Comparison of ENCODE assay signal across 8 cellular contexts in genomic region chr14:68268197-68268596, GRCh38.
A peak's percentile ranks its signal among the peaks of the same experiment; 100 is the strongest.
DNase-seq lines count a peak whose midpoint lies in the region; ATAC-seq lines count a peak whose summit lies in the region.

No MANE protein-coding gene starts in this region.

- ATAC-seq in HG03108 (IDR thresholded peaks at IDR 0.05; ENCODE audit: unreplicated experiment): peak; percentile 45
- ATAC-seq in activated naive CD8-positive, alpha-beta T cell treated with anti-CD3 and anti-CD28 coated beads, Interleukin-2, amount 10 ng/mL, durations not matched to agents 7 days and 5 days (ENCODE audit: low read depth): peak; percentile 62

- H3K4me3 Mint-ChIP-seq in activated naive CD8-positive, alpha-beta T cell treated with anti-CD3 and anti-CD28 coated beads, Interleukin-2, amount 10 ng/mL, durations not matched to agents 7 days and 5 days: peak overlapping the region; percentile 22

- H3K9me3 ChIP-seq in thymus (ENCODE audit: control insufficient read depth): no peaks in the 10 kb centered on the region

- H3K27ac ChIP-seq in thymus (ENCODE audit: low read depth): peak overlapping the region; percentile 56

- peaks cover 2% of the 10 kb centered on the region for H3K36me3 Mint-ChIP-seq in activated naive CD8-positive, alpha-beta T cell treated with anti-CD3 and anti-CD28 coated beads, Interleukin-2, amount 10 ng/mL, durations not matched to agents 7 days and 5 days

- no peaks in the 10 kb centered on the region for H3K36me3 ChIP-seq in thymus (ENCODE audit: control insufficient read depth, insufficient read depth)

- no peak overlapping the region for H3K4me3 ChIP-seq in thymus (ENCODE audit: low read length)

- H3K9me3 Mint-ChIP-seq in activated naive CD8-positive, alpha-beta T cell treated with anti-CD3 and anti-CD28 coated beads, Interleukin-2, amount 10 ng/mL, durations not matched to agents 7 days and 5 days: no peaks in the 10 kb centered on the region

- no peaks in the 10 kb centered on the region for H3K27me3 Mint-ChIP-seq in activated naive CD8-positive, alpha-beta T cell treated with anti-CD3 and anti-CD28 coated beads, Interleukin-2, amount 10 ng/mL, durations not matched to agents 7 days and 5 days

- 74% methylated on average over 2 of the region's 2 CpGs for WGBS in thymus

- H3K27me3 ChIP-seq in thymus (ENCODE audit: control insufficient read depth, insufficient read depth): no peaks in the 10 kb centered on the region

- peak; percentile 23 for DNase-seq in SKM-1 treated with dmso at 0.1 percent for 144 hours (lab: John Stamatoyannopoulos, UW; ENCODE audit: unreplicated experiment)
- no peak for DNase-seq in SKM-1 (lab: John Stamatoyannopoulos, UW; ENCODE audit: unreplicated experiment)
- DNase-seq in activated naive CD8-positive, alpha-beta T cell treated with anti-CD3 and anti-CD28 coated beads, Interleukin-2, amount 10 ng/mL, durations not matched to agents 7 days and 5 days: no peak
- DNase-seq in effector CD8-positive, alpha-beta T cell (lab: John Stamatoyannopoulos, UW): no peak
- no peak for DNase-seq in activated gamma-delta T cell (lab: John Stamatoyannopoulos, UW)
- DNase-seq in NCI-H82 (lab: John Stamatoyannopoulos, UW): no peak

- POLR2A ChIA-PET in activated naive CD8-positive, alpha-beta T cell treated with anti-CD3 and anti-CD28 coated beads, Interleukin-2, amount 10 ng/mL, durations not matched to agents 7 days and 5 days (lab: Charles Lee): interaction anchor here (0.6 kb wide), 1 partner anchor 523 kb away, joined by 3 read pairs; no protein-coding TSS in a partner anchor

- H3K4me1 Mint-ChIP-seq in activated naive CD8-positive, alpha-beta T cell treated with anti-CD3 and anti-CD28 coated beads, Interleukin-2, amount 10 ng/mL, durations not matched to agents 7 days and 5 days: peaks cover 25% of the 10 kb centered on the region

- peaks cover 3% of the 10 kb centered on the region for H3K4me1 ChIP-seq in thymus (ENCODE audit: control insufficient read depth, insufficient read depth, low read length)

- H3K27ac Mint-ChIP-seq in activated naive CD8-positive, alpha-beta T cell treated with anti-CD3 and anti-CD28 coated beads, Interleukin-2, amount 10 ng/mL, durations not matched to agents 7 days and 5 days: peak overlapping the region; percentile 70
